Comparison of ENCODE assay signal across 8 cellular contexts in genomic region chr18:27599202-27599829, GRCh38.
DNase-seq lines count a peak whose midpoint lies in the region; ATAC-seq, FAIRE-seq and TF ChIP-seq lines count a peak whose summit lies in the region.

No MANE protein-coding gene starts in this region.

- no peaks in the 10 kb centered on the region for H3K27me3 ChIP-seq in GM12878 (replicated peaks in 1 of 2; ENCODE audit: control insufficient read depth in 2 of 2, insufficient read depth in 2 of 2, low read length in 1 of 2)
- no peaks in the 10 kb centered on the region for H3K27me3 ChIP-seq in suprapubic skin

- TF ChIP-seq EP300 in GM12878 (IDR thresholded peaks at IDR 0.05; ENCODE audit: borderline replicate concordance in 1 of 2, control insufficient read depth in 1 of 2, low read depth in 2 of 2, low read length in 2 of 2): no peak
- no peak for TF ChIP-seq EP300 in suprapubic skin (IDR thresholded peaks at IDR 0.05)

- H3K4me1 ChIP-seq in GM12878 (ENCODE audit: control insufficient read depth, insufficient read depth, low read length) (no peaks in the 10 kb centered on the region), kidney (ENCODE audit: control insufficient read depth in 1 of 2, insufficient read depth in 1 of 2, low read depth in 1 of 2, low read length in 2 of 2) (no peaks in the 10 kb centered on the region), suprapubic skin (no peaks in the 10 kb centered on the region)

- TF ChIP-seq POLR2A in GM12878 (IDR thresholded peaks at IDR 0.05; ENCODE audit: low read depth, low read length): no peak
- TF ChIP-seq POLR2A in suprapubic skin (IDR thresholded peaks at IDR 0.05): no peak

- in situ Hi-C loops in GM12878 (cut with MboI): loop anchor here (5.0 kb wide), 1 partner anchor 592 kb away; no protein-coding TSS in a partner anchor

- POLR2A ChIA-PET in GM12878 (lab: Charles Lee): no interaction called here

- H4K20me1 ChIP-seq in GM12878 (ENCODE audit: control insufficient read depth, insufficient read depth): no peaks in the 10 kb centered on the region

- RAD21 ChIA-PET in GM12878 (lab: Charles Lee; ENCODE audit: unreplicated experiment): interaction anchor here (0.6 to 3.7 kb wide), 4 partner anchors 235 to 1194 kb away, joined by 3 to 27 read pairs (median 6); no protein-coding TSS in a partner anchor

- peak; percentile 66 for FAIRE-seq in GM12878 (lab: Jason Lieb, UNC)
- no peak for FAIRE-seq in kidney (lab: Jason Lieb, UNC)

- no peak overlapping the region for H3K27ac ChIP-seq in GM12878 (ENCODE audit: control insufficient read depth, insufficient read depth)
- no peak overlapping the region for H3K27ac ChIP-seq in kidney (ENCODE audit: low read depth in 2 of 2, low read length in 2 of 2)
- H3K27ac ChIP-seq in suprapubic skin: no peak overlapping the region

- H3K36me3 ChIP-seq in GM12878 (ENCODE audit: control insufficient read depth in 2 of 2, insufficient read depth in 2 of 2, low read length in 1 of 2) (no peaks in the 10 kb centered on the region), kidney (ENCODE audit: control insufficient read depth in 1 of 2, insufficient read depth in 2 of 2, low read length in 2 of 2) (no peaks in the 10 kb centered on the region), suprapubic skin (no peaks in the 10 kb centered on the region)

- H3K9ac ChIP-seq in GM12878 (ENCODE audit: control insufficient read depth, insufficient read depth, low read length) (no peak overlapping the region), kidney (ENCODE audit: low read length in 2 of 2) (no peak overlapping the region)

- WGBS in GM12878 (ENCODE audit: insufficient coverage, insufficient replicate concordance, low lambda C conversion rate, missing lambda C conversion rate): 50% methylated on average over 1 of the region's 1 CpG
- WGBS in suprapubic skin: 76% methylated on average over 1 of the region's 1 CpG

- CTCF ChIA-PET in GM12878 (lab: Yijun Ruan, JAX): interaction anchor here (0.6 to 3.5 kb wide), 18 partner anchors 9 to 980 kb away, joined by 3 to 23 read pairs (median 4); no protein-coding TSS in a partner anchor

- TF ChIP-seq RAD21 in GM12878 (IDR thresholded peaks at IDR 0.05; ENCODE audit: insufficient read depth, low read depth, low read length): peak; percentile 79

- H3K4me2 ChIP-seq in GM12878 (ENCODE audit: control insufficient read depth, insufficient read depth): no peak overlapping the region

- intact Hi-C loops in GM12878 (cut with micrococcal nuclease; ENCODE audit: unreplicated experiment) (loop anchor here (1.0 kb wide), 2 partner anchors 235 to 581 kb away; no protein-coding TSS in a partner anchor), kidney (cut with DNase I) (no loop called here)

- DNase-seq in DMS53 treated with DMSO at 0.1 percent for 48 hours (lab: John Stamatoyannopoulos, UW; ENCODE audit: unreplicated experiment): peak; percentile 27
- peak; percentile 35 for DNase-seq in NCI-H460 (ENCODE audit: extremely low read depth, low read depth)
- DNase-seq in GM12878 (ENCODE audit: low read depth, low spot score): no peak
- no peak for DNase-seq in kidney
- DNase-seq in suprapubic skin (ENCODE audit: low spot score in 2 of 2): no peak

- no peak overlapping the region for H3K4me3 ChIP-seq in GM12878
- H3K4me3 ChIP-seq in kidney (ENCODE audit: low read length in 2 of 2): no peak overlapping the region
- no peak overlapping the region for H3K4me3 ChIP-seq in suprapubic skin

- no peaks in the 10 kb centered on the region for H3K9me3 ChIP-seq in GM12878 (replicated peaks; ENCODE audit: control insufficient read depth, insufficient read depth, low read length)
- no peaks in the 10 kb centered on the region for H3K9me3 ChIP-seq in kidney (ENCODE audit: control insufficient read depth in 1 of 2, low read length in 2 of 2)
- no peaks in the 10 kb centered on the region for H3K9me3 ChIP-seq in suprapubic skin

- H2AFZ ChIP-seq in GM12878 (ENCODE audit: control insufficient read depth, low read depth, low read length): no peak overlapping the region

- peak; percentile 87 to 95 (median 87) for TF ChIP-seq CTCF in GM12878 (IDR thresholded peaks at IDR 0.05 in 2 of 3, conservative IDR thresholded peaks at IDR 0.05 in 1 of 3; ENCODE audit: control insufficient read depth in 2 of 3, extremely low read depth in 1 of 3, insufficient read depth in 1 of 3, low read depth in 3 of 3, low read length in 3 of 3)
- TF ChIP-seq CTCF in kidney (IDR thresholded peaks at IDR 0.05; ENCODE audit: borderline replicate concordance, extremely low read depth, insufficient read depth): peak; percentile 87
- peak; percentile 37 to 78 for TF ChIP-seq CTCF in suprapubic skin (IDR thresholded peaks at IDR 0.05)

- SMC1A ChIA-PET in GM12878 (lab: Charles Lee; ENCODE audit: uncharacterized antibody, unreplicated experiment): interaction anchor here (0.6 to 1.7 kb wide), 5 partner anchors 114 to 581 kb away, joined by 3 to 7 read pairs (median 3); no protein-coding TSS in a partner anchor

- H3K79me2 ChIP-seq in GM12878 (ENCODE audit: control insufficient read depth, insufficient read depth, low read length): no peaks in the 10 kb centered on the region

- BruUV-seq in GM12878 (replicated peaks; lab: Mats Ljungman, UMichigan): no TSS peak

- peak; percentile 89 for ATAC-seq in GM19035 (IDR thresholded peaks at IDR 0.05; ENCODE audit: unreplicated experiment)
- peak; percentile 88 for ATAC-seq in HG03342 (IDR thresholded peaks at IDR 0.05; ENCODE audit: unreplicated experiment)
- ATAC-seq in GM12878: peak; percentile 88
- ATAC-seq in HG02970 (IDR thresholded peaks at IDR 0.05; ENCODE audit: low FRiP score, unreplicated experiment): no peak

TF ChIP-seq in GM12878, 131 proteins besides CTCF, POLR2A, EP300 and RAD21:
- TF ChIP-seq SREBF1 (IDR thresholded peaks at IDR 0.05; ENCODE audit: low read length): no peak
- TF ChIP-seq SMC3 (IDR thresholded peaks at IDR 0.05; ENCODE audit: borderline replicate concordance, low read length): peak; percentile 78
- no peak for TF ChIP-seq SUZ12 (IDR thresholded peaks at IDR 0.05; ENCODE audit: unreplicated experiment)
- no peak for TF ChIP-seq JUNB (IDR thresholded peaks at IDR 0.05)
- no peak for TF ChIP-seq TCF12 (IDR thresholded peaks at IDR 0.05; ENCODE audit: low read depth, low read length)
- 0 out of 2 replicates have a peak, but pooled peaks have one; percentile 26 for TF ChIP-seq YY1 (IDR thresholded peaks at IDR 0.05; ENCODE audit: low read depth, low read length)
TF ChIP-seq in GM12878: peak in this region for 2.

Comparison
In these comparisons a context has a peak if more than half of its experiments do, and no peak if none do; other contexts are left out.
1. DNase-seq: peak in DMS53 treated with DMSO at 0.1 percent for 48 hours (single experiment) and NCI-H460 (single experiment); none in GM12878 (single experiment), kidney (single experiment) and suprapubic skin (0 of 2).
2. Peak in every context shown above with its lines, with median percentiles within 50 percentile points of each other: CTCF ChIP-seq.